8 cellular contexts compared by ENCODE assay signal in genomic region chr6:11575408-11576033, GRCh38. TPM values are rescaled to one million over a fixed set of nuclear protein-coding genes. Genes with fewer than 3 reads are reported as not detected.
DNase-seq lines count a peak whose midpoint lies in the region; ATAC-seq and TF ChIP-seq lines count a peak whose summit lies in the region.

No MANE protein-coding gene starts in this region.

- no peak overlapping the region for H3K4me2 ChIP-seq in KMS-11

- TF ChIP-seq CTCF in GM12801 (IDR thresholded peaks at IDR 0.05; ENCODE audit: extremely low read depth, insufficient read length): peak; percentile 60
- TF ChIP-seq CTCF in KMS-11 (conservative IDR thresholded peaks at IDR 0.05; ENCODE audit: low read depth, low read length): peak; percentile 89
- peak; percentile 30 to 90 (median 72) for TF ChIP-seq CTCF in prostate gland (IDR thresholded peaks at IDR 0.05)

- ATAC-seq in GM21825 (IDR thresholded peaks at IDR 0.05; ENCODE audit: unreplicated experiment): peak; percentile 94
- ATAC-seq in activated naive CD4-positive, alpha-beta T cell treated with anti-CD3 and anti-CD28 coated beads, Interleukin-2, amount 50 U/mL, for 72 hours: peak; percentile 91 to 93
- peak; percentile 95 for ATAC-seq in Right ventricle myocardium superior (ENCODE audit: poor library complexity)

- intact Hi-C loops in Right ventricle myocardium superior (cut with DNase I): no loop called here
- intact Hi-C loops in prostate gland (cut with DNase I): loop anchor here (10.0 kb wide), 2 partner anchors 81 to 431 kb away; no protein-coding TSS in a partner anchor

- H4K20me1 ChIP-seq in KMS-11 (ENCODE audit: insufficient read depth): no peaks in the 10 kb centered on the region

- WGBS in prostate gland: 50% methylated on average over 10 of the region's 10 CpGs

- no peak for TF ChIP-seq POLR2A in prostate gland (IDR thresholded peaks at IDR 0.05)

- H3K9me3 ChIP-seq in prostate gland: no peaks in the 10 kb centered on the region

- H3K4me3 ChIP-seq in KMS-11 (IDR thresholded peaks at IDR 0.05; ENCODE audit: insufficient read depth, low read depth, low read length): no peak overlapping the region
- H3K4me3 ChIP-seq in prostate gland: no peak overlapping the region

- H3K79me2 ChIP-seq in KMS-11 (ENCODE audit: insufficient read depth, low read depth): no peaks in the 10 kb centered on the region

- H3K9ac ChIP-seq in KMS-11: no peak overlapping the region

- H3K27ac ChIP-seq in KMS-11 (no peak overlapping the region), prostate gland (no peak overlapping the region)

- H3K27ac Mint-ChIP-seq in activated naive CD4-positive, alpha-beta T cell treated with anti-CD3 and anti-CD28 coated beads, Interleukin-2, amount 50 U/mL, for 72 hours: no peak overlapping the region

- H3K27me3 ChIP-seq in KMS-11 (ENCODE audit: insufficient read depth, low read depth) (no peaks in the 10 kb centered on the region), prostate gland (replicated peaks; ENCODE audit: insufficient read depth) (no peaks in the 10 kb centered on the region)

- no peak overlapping the region for H2AFZ ChIP-seq in KMS-11 (ENCODE audit: low read depth)

- H3K4me1 ChIP-seq in KMS-11 (ENCODE audit: low read depth, poor library complexity, severe bottlenecking): no peaks in the 10 kb centered on the region
- no peaks in the 10 kb centered on the region for H3K4me1 ChIP-seq in prostate gland (replicated peaks)

- H3K36me3 ChIP-seq in KMS-11 (ENCODE audit: insufficient read depth) (no peaks in the 10 kb centered on the region), prostate gland (no peaks in the 10 kb centered on the region)

- DNase-seq in SHP77 (lab: John Stamatoyannopoulos, UW): peak; percentile 50 to 57
- DNase-seq in activated naive CD4-positive, alpha-beta T cell treated with anti-CD3 and anti-CD28 coated beads, Interleukin-2, amount 50 U/mL, for 72 hours (ENCODE audit: low spot score in 2 of 2): peak in 1 of 2 donors; percentile 43
- DNase-seq in Right ventricle myocardium superior: no peak
- DNase-seq in prostate gland (ENCODE audit: low spot score): peak; percentile 51
- DNase-seq in GOT3 (lab: John Stamatoyannopoulos, UW): no peak

- H3K36me3 Mint-ChIP-seq in activated naive CD4-positive, alpha-beta T cell treated with anti-CD3 and anti-CD28 coated beads, Interleukin-2, amount 50 U/mL, for 72 hours: no peaks in the 10 kb centered on the region

- no peaks in the 10 kb centered on the region for H3K9me3 Mint-ChIP-seq in activated naive CD4-positive, alpha-beta T cell treated with anti-CD3 and anti-CD28 coated beads, Interleukin-2, amount 50 U/mL, for 72 hours

RNA-seq across cellular contexts. Expression of gene TMEM170B, which starts 38.0 kb away (rescaled TPM):
- total RNA-seq in activated naive CD4-positive, alpha-beta T cell treated with anti-CD3 and anti-CD28 coated beads, Interleukin-2, amount 50 U/mL, for 72 hours: 1 to 10 TPM in 1 of 2 donors, under 1 TPM in 1; 0.39 to 1.1 TPM
- 4.5 TPM for total RNA-seq in Right ventricle myocardium superior
- 1 to 10 TPM; 2.7 to 5.7 TPM for total RNA-seq in prostate gland

Comparison
In these comparisons a context has a peak if more than half of its experiments do, and no peak if none do; other contexts are left out.
1. DNase-seq: peak in SHP77 (2 of 2) and prostate gland (single experiment); none in Right ventricle myocardium superior (single experiment) and GOT3 (single experiment).
2. Peak in every context shown above with its lines, with median percentiles within 50 percentile points of each other: CTCF ChIP-seq and ATAC-seq.